In genomic region chr3:14847613-14848541, GRCh38 we compare ENCODE assay signal across 9 cellular contexts. TPM values are rescaled to one million over a fixed set of nuclear protein-coding genes. Genes with fewer than 3 reads are reported as not detected.
DNase-seq lines count a peak whose midpoint lies in the region; ATAC-seq and TF ChIP-seq lines count a peak whose summit lies in the region.
"Had no signal": no experiment of that assay in that cellular context is flagged by ENCODE, and none has a peak within 500 bp of the region (broad histone marks: within the 10 kb centered on the region; RNA-seq: fewer than 3 reads in every experiment).

No MANE protein-coding gene starts in this region.

- intact Hi-C loops in heart left ventricle (cut with DNase I), result loop anchor here in 6 of 10 donors (1.0 to 10.0 kb wide), 5 partner anchors 29 to 54 kb away; no protein-coding TSS in a partner anchor
- intact Hi-C loops in aorta (cut with DNase I), result no loop called here

- TF ChIP-seq CTCF in Peyer's patch (IDR thresholded peaks at IDR 0.05) (no peak), heart left ventricle (IDR thresholded peaks at IDR 0.05) (no peak)

- no peaks in the 10 kb centered on the region for H3K27me3 ChIP-seq in Peyer's patch
- peaks cover 0 to 19% (median 0%) of the 10 kb centered on the region in 9 donors for H3K27me3 ChIP-seq in heart left ventricle
- H3K27me3 ChIP-seq in aorta (ENCODE audit: control insufficient read depth in 1 of 2, insufficient read depth in 2 of 2, low read length in 1 of 2), result no peaks in the 10 kb centered on the region

- no peaks in the 10 kb centered on the region for H3K36me3 ChIP-seq in Peyer's patch
- no peaks in the 10 kb centered on the region for H3K36me3 ChIP-seq in heart left ventricle
- no peaks in the 10 kb centered on the region for H3K36me3 ChIP-seq in aorta (ENCODE audit: control insufficient read depth in 1 of 2, insufficient read depth in 2 of 2, low read length in 1 of 2)

- DNase-seq in Peyer's patch, result peak; percentile 30 to 85 (median 84)
- DNase-seq in heart left ventricle, result peak; percentile 77 to 87 (median 79)
- DNase-seq in SHP77 treated with DMSO at 0.1 percent for 48 hours (lab: John Stamatoyannopoulos, UW), result no peak
- DNase-seq in aorta, result no peak
- DNase-seq in occipital lobe (lab: John Stamatoyannopoulos, UW), result no peak
- DNase-seq: NCI-H187 treated with DMSO at 0.1 percent for 48 hours had no signal

- peak; percentile 63 for ATAC-seq in GM19463 (IDR thresholded peaks at IDR 0.05; ENCODE audit: unreplicated experiment)
- ATAC-seq in heart left ventricle, result peak; percentile 39 to 92 (median 82)
- no peak for ATAC-seq in GM21529 (IDR thresholded peaks at IDR 0.05; ENCODE audit: unreplicated experiment)
- no peak for ATAC-seq in aorta (ENCODE audit: low FRiP score)

- H3K4me3 ChIP-seq in Peyer's patch (peak overlapping the region in 1 of 4 donors; percentile 20), heart left ventricle (no peak overlapping the region), skin epidermis (no peak overlapping the region), aorta (ENCODE audit: low read length in 2 of 2) (no peak overlapping the region)

- peak overlapping the region in 3 of 4 donors; percentile 36 to 66 (median 59) for H3K27ac ChIP-seq in Peyer's patch
- peak overlapping the region; percentile 5 to 88 (median 62) for H3K27ac ChIP-seq in heart left ventricle
- H3K27ac ChIP-seq in skin epidermis, result peak overlapping the region in 12 of 21 experiments; percentile 6 to 75 (median 40)
- no peak overlapping the region for H3K27ac ChIP-seq in aorta (ENCODE audit: low read depth in 1 of 2, low read length in 2 of 2)

- H3K4me1 ChIP-seq in Peyer's patch (peaks cover 0 to 27% (median 1%) of the 10 kb centered on the region in 4 donors), heart left ventricle (peaks cover 3 to 66% (median 43%) of the 10 kb centered on the region in 12 donors), aorta (ENCODE audit: control insufficient read depth in 1 of 2, insufficient read depth in 2 of 2, low read length in 2 of 2) (no peaks in the 10 kb centered on the region)

- 21 to 33% (median 24%) methylated on average over 13 to 15 of the region's 15 CpGs for WGBS in heart left ventricle, 4 donors
- WGBS in aorta, 2 donors, result 43 to 45% methylated on average over 15 of the region's 15 CpGs

- peak in 1 of 2 donors; percentile 27 for TF ChIP-seq POLR2A in Peyer's patch (IDR thresholded peaks at IDR 0.05)
- no peak for TF ChIP-seq POLR2A in heart left ventricle (IDR thresholded peaks at IDR 0.05)

- H3K9me3 ChIP-seq in Peyer's patch (no peaks in the 10 kb centered on the region), heart left ventricle (no peaks in the 10 kb centered on the region), aorta (ENCODE audit: control insufficient read depth, low read length) (no peaks in the 10 kb centered on the region)

RNA-seq across cellular contexts. Expression of gene FGD5, which starts 29.1 kb away (rescaled TPM):
- total RNA-seq in Peyer's patch (10 to 100 TPM in 3 of 4 donors, 1 to 10 TPM in 1; 8.6 to 65.2 (median 18.1) TPM), heart left ventricle (10 to 100 TPM; 10.2 to 22.5 (median 15.1) TPM), aorta (10 to 100 TPM; 36.2 to 61.6 TPM), occipital lobe (2.7 TPM)
- polyA plus RNA-seq in heart left ventricle (10 to 100 TPM in 1 of 2 donors, 1 to 10 TPM in 1; 6.4 to 12.8 TPM), aorta (1 to 10 TPM; 2.5 to 3.8 TPM)

Comparison
In these comparisons a context has a peak if more than half of its experiments do, and no peak if none do; other contexts are left out.
1. ATAC-seq: peak in GM19463 (single experiment) and heart left ventricle (4 of 4); none in GM21529 (single experiment) and aorta (single experiment).
2. DNase-seq: peak in Peyer's patch (3 of 3) and heart left ventricle (5 of 5); none in SHP77 treated with DMSO at 0.1 percent for 48 hours (single experiment), aorta (0 of 2) and occipital lobe (single experiment).
3. H3K27ac ChIP-seq: peak in Peyer's patch (3 of 4), heart left ventricle (12 of 12) and skin epidermis (12 of 21); none in aorta (0 of 2).
4. intact Hi-C loops: an anchor here in heart left ventricle (1.0 to 10.0 kb wide); none called in aorta.